Comparison of ENCODE assay signal across 9 cellular contexts in genomic region chr6:166806217-166806838, GRCh38.
"Had no signal": no experiment of that assay in that cellular context is flagged by ENCODE, and none has a peak within 500 bp of the region (broad histone marks: within the 10 kb centered on the region; RNA-seq: fewer than 3 reads in every experiment).

No MANE protein-coding gene starts in this region.

- ATAC-seq: GM23338, HepG2 had no signal

- H3K4me3 ChIP-seq: GM23338 had no signal

- FAIRE-seq: H1, H54, HepG2 had no signal

- H2AFZ ChIP-seq: GM23338 had no signal

- H3K4me2 ChIP-seq: GM23338 had no signal

- H3K27ac ChIP-seq: HL-60 had no signal

- DNase-seq: H9, HCEC 1CT, HFFc6, KG1 had no signal
